Comparison of ENCODE assay signal across 24 cellular contexts in the genomic region with DNA sequence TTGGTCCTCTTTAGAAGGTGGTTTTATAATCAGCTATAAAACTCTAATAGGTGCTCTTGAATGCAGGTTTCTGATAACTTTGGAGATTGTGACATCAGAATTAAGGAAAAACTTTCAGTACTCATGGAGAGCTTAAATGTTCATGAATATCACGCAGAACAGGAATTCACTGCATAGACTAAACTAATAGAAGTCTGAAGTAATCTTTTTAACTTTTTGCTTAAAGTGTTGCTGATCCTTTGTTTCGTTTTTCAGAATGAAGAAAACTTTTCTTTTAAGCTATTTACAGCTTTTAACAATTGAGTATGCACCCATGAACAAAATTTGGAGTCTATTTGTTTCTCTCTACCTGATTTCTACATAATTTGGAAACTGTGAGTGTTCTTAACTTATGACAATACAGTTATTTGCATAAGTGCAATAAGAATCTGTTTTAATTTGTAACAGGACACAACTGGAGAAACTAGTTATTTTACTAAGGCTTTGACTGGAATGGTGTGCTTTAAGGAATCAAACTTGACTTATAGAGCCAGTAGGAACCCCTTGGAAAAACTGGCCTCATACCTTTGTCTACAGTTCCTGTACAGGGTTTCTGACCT.
"Had no signal": no experiment of that assay in that cellular context is flagged by ENCODE, and none has a peak within 500 bp of the region (broad histone marks: within the 10 kb centered on the region; RNA-seq: fewer than 3 reads in every experiment).

No MANE protein-coding gene starts in this region.

- H3K4me3 ChIP-seq: coronary artery, dorsolateral prefrontal cortex, esophagus squamous epithelium, gastrocnemius medialis, heart right ventricle, left lung, lower lobe of right lung had no signal

- ATAC-seq: esophagus mucosa; gastrocnemius medialis; heart right ventricle; left cardiac atrium; left lung; left ventricle myocardium superior; lower lobe of right lung; naive thymus-derived CD4-positive, alpha-beta T cell; natural killer cell had no signal

- H3K36me3 Mint-ChIP-seq: natural killer cell had no signal

- H3K4me3 Mint-ChIP-seq: naive thymus-derived CD4-positive, alpha-beta T cell; natural killer cell had no signal

- H3K4me1 ChIP-seq: gastrocnemius medialis, heart right ventricle, left lung, lower lobe of right lung had no signal

- H3K27me3 Mint-ChIP-seq: naive thymus-derived CD4-positive, alpha-beta T cell had no signal

- DNase-seq: dermis blood vessel endothelial cell; dorsolateral prefrontal cortex; effector CD4-positive, alpha-beta T cell; effector memory CD4-positive, alpha-beta T cell; erythroblast; esophagus squamous epithelium; foreskin fibroblast; foreskin melanocyte; gastrocnemius medialis; glutamatergic neuron; head of caudate nucleus; heart right ventricle; hippocampal formation; left cardiac atrium; left lung; left ventricle myocardium superior; lower lobe of right lung; mesenchymal stem cell; midbrain; naive thymus-derived CD4-positive, alpha-beta T cell; natural killer cell had no signal

- H3K27ac ChIP-seq: coronary artery, dorsolateral prefrontal cortex, epithelial cell of prostate, esophagus squamous epithelium, gastrocnemius medialis, heart right ventricle, left lung, lower lobe of right lung had no signal

- H3K9me3 Mint-ChIP-seq: natural killer cell had no signal

- H3K27ac Mint-ChIP-seq: naive thymus-derived CD4-positive, alpha-beta T cell; natural killer cell had no signal

- H3K27me3 ChIP-seq: dorsolateral prefrontal cortex, esophagus squamous epithelium, gastrocnemius medialis, heart right ventricle, left lung had no signal

- H3K9me3 ChIP-seq: gastrocnemius medialis had no signal
